Comparison of ENCODE assay signal across 11 cellular contexts in the genomic region with DNA sequence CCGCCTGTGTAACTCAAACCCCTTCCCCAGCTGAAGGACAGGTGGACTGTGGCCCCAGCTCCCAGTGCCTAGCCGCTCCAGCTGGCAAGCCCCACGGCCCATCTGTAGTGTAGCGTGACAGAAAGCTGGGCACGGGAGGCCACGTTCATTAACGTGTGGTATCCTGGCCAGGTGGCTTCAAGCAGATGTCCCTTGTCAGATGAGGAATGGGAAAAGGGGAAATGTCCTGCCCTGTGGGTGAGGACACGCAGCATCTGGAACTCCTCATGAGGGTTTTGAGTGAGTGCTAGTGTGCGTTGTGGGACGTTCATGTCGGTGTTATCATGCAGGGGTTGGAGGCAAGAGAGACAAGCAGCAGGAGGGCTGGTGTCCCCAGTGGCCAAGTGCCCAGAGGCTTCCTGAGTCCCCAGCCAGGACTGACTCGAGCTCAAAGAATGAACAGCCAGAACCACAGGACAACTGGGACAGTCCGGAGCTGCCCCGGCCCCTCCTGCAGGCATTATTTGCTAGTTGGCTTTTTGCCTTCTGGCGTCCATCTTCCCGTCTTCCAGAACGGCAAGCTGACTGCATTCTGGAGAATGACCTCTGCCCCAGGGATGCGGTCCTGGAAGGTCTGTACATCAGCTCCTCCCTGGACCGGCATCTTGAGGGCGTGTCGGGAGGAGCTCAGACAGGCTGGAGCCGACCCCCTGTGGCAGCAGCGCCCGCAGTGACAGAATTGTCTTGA. TPM values are rescaled to one million over a fixed set of nuclear protein-coding genes. Genes with fewer than 3 reads are reported as not detected.
DNase-seq lines count a peak whose midpoint lies in the region; ATAC-seq and TF ChIP-seq lines count a peak whose summit lies in the region.
"Had no signal": no experiment of that assay in that cellular context is flagged by ENCODE, and none has a peak within 500 bp of the region (broad histone marks: within the 10 kb centered on the region; RNA-seq: fewer than 3 reads in every experiment).

No MANE protein-coding gene starts in this region.

- TF ChIP-seq CTCF in HEK293 (tag by site-specific recombination; IDR thresholded peaks at IDR 0.05) (no peak), astrocyte of the spinal cord (IDR thresholded peaks at IDR 0.05; ENCODE audit: low read depth, low read length) (no peak), lung (IDR thresholded peaks at IDR 0.05; ENCODE audit: control extremely low read depth, extremely low read depth) (no peak)

- H3K27ac Mint-ChIP-seq in activated T-cell treated with anti-CD3 and anti-CD28 coated beads, Interleukin-2, amount 50 U/mL, for 72 hours, result no peak overlapping the region
- H3K27ac Mint-ChIP-seq: activated B cell treated with CpG ODN at 0.5 μM for 24 hours had no signal

- H3K4me3 ChIP-seq in HEK293 (ENCODE audit: low read depth, low read length) (no peak overlapping the region), astrocyte of the spinal cord (ENCODE audit: low read depth, low read length) (no peak overlapping the region), lung (no peak overlapping the region)

- WGBS in lung, 2 donors, result 58 to 77% methylated on average over 24 of the region's 24 CpGs

- H3K27me3 ChIP-seq in lung (ENCODE audit: control insufficient read depth, insufficient read depth), result no peaks in the 10 kb centered on the region

- H3K27ac ChIP-seq in HEK293 (ENCODE audit: extremely low read depth, low read depth, low read length) (no peak overlapping the region), lung (ENCODE audit: low read depth in 1 of 2, low read length in 1 of 2) (peak overlapping the region; percentile 49 to 78)

- in situ Hi-C loops in ACHN (cut with HindIII; ENCODE audit: low pct_ligation_motif_present, low pct_unique_long_range_greater_than_20kb, low sequenced_read_pairs), result no loop called here
- in situ Hi-C loops in astrocyte of the spinal cord (cut with HindIII; ENCODE audit: low sequenced_read_pairs), result no loop called here

- POLR2A ChIA-PET in HEK293 (lab: Yijun Ruan, JAX), result interaction anchor here (1.1 to 1.5 kb wide), 2 partner anchors 12 to 19 kb away, joined by 3 to 7 read pairs; a partner anchor contains a TSS

- CTCF ChIA-PET in HEK293 (lab: Yijun Ruan, JAX), result interaction anchor here (0.7 to 2.1 kb wide), 3 partner anchors 12 to 153 kb away, joined by 3 to 10 read pairs (median 4); no protein-coding TSS in a partner anchor

- no peaks in the 10 kb centered on the region for H3K9me3 Mint-ChIP-seq in activated T-cell treated with anti-CD3 and anti-CD28 coated beads, Interleukin-2, amount 50 U/mL, for 72 hours
- H3K9me3 Mint-ChIP-seq: activated B cell treated with CpG ODN at 0.5 μM for 24 hours, naive B cell had no signal

- H3K4me1 Mint-ChIP-seq in activated T-cell treated with anti-CD3 and anti-CD28 coated beads, Interleukin-2, amount 50 U/mL, for 72 hours (ENCODE audit: low read depth), result peaks cover 25% of the 10 kb centered on the region

- no peaks in the 10 kb centered on the region for H3K4me1 ChIP-seq in HEK293 (ENCODE audit: control insufficient read depth, insufficient read depth, low read length)
- H3K4me1 ChIP-seq in lung (ENCODE audit: control insufficient read depth in 2 of 2, insufficient read depth in 2 of 2, low read length in 2 of 2), result peaks cover 0 to 9% of the 10 kb centered on the region in 2 donors

- peak; percentile 4 for ATAC-seq in lung (ENCODE audit: insufficient read depth, low FRiP score)
- ATAC-seq in activated T-cell treated with anti-CD3 and anti-CD28 coated beads, Interleukin-2, amount 50 U/mL, for 72 hours (replicated peaks in 1 of 2), result no peak

- peaks cover 2 to 9% of the 10 kb centered on the region in 2 donors for H3K36me3 Mint-ChIP-seq in activated T-cell treated with anti-CD3 and anti-CD28 coated beads, Interleukin-2, amount 50 U/mL, for 72 hours (ENCODE audit: insufficient read depth in 2 of 2)

- H3K9me3 ChIP-seq in HEK293 (ENCODE audit: control insufficient read depth, insufficient read depth, low read depth, low read length) (no peaks in the 10 kb centered on the region), lung (ENCODE audit: control insufficient read depth in 2 of 2, insufficient read depth in 1 of 2, low read length in 1 of 2) (no peaks in the 10 kb centered on the region)

- H3K36me3 ChIP-seq in HEK293 (ENCODE audit: control insufficient read depth in 2 of 2, insufficient read depth in 1 of 2, low read length in 2 of 2) (peaks cover 0 to 36% of the 10 kb centered on the region in 2 experiments; a peak in 2 of 3 replicates), lung (ENCODE audit: control insufficient read depth in 2 of 2, insufficient read depth in 2 of 2, low read length in 2 of 2) (peaks cover 0 to 41% of the 10 kb centered on the region in 2 donors)

- DNase-seq in ACHN, result peak; percentile 24
- DNase-seq in astrocyte of the spinal cord (ENCODE audit: low read depth, low spot score), result peak; percentile 54
- no peak for DNase-seq in lung (ENCODE audit: low spot score)
- no peak for DNase-seq in effector CD4-positive, alpha-beta T cell
- no peak for DNase-seq in DMS153 treated with DMSO at 0.1 percent for 48 hours (lab: John Stamatoyannopoulos, UW; ENCODE audit: unreplicated experiment)
- DNase-seq in activated T-cell treated with anti-CD3 and anti-CD28 coated beads, Interleukin-2, amount 50 U/mL, for 72 hours, result no peak
- DNase-seq in NCI-H1105 (lab: John Stamatoyannopoulos, UW), result no peak
- DNase-seq: activated B cell treated with CpG ODN at 0.5 μM for 24 hours, naive B cell, NCI-H146 had no signal

- no peak overlapping the region for H3K4me3 Mint-ChIP-seq in activated T-cell treated with anti-CD3 and anti-CD28 coated beads, Interleukin-2, amount 50 U/mL, for 72 hours
- H3K4me3 Mint-ChIP-seq: activated B cell treated with CpG ODN at 0.5 μM for 24 hours had no signal

- H3K27me3 Mint-ChIP-seq in activated T-cell treated with anti-CD3 and anti-CD28 coated beads, Interleukin-2, amount 50 U/mL, for 72 hours (ENCODE audit: low read depth), result no peaks in the 10 kb centered on the region
- H3K27me3 Mint-ChIP-seq: activated B cell treated with CpG ODN at 0.5 μM for 24 hours, naive B cell had no signal

TF ChIP-seq in HEK293, 187 proteins besides CTCF, POLR2A, EP300 and RAD21:
- TF ChIP-seq ZNF585B (tag by site-specific recombination; IDR thresholded peaks at IDR 0.05) (no peak), ZNF76 (tag by site-specific recombination; IDR thresholded peaks at IDR 0.05; ENCODE audit: borderline replicate concordance, low read depth) (no peak), ZNF600 (tag by site-specific recombination; IDR thresholded peaks at IDR 0.05) (0 out of 2 replicates have a peak, but pooled peaks have one; percentile 37), ZIC2 (tag by site-specific recombination; IDR thresholded peaks at IDR 0.05) (0 out of 2 replicates have a peak, but pooled peaks have one; percentile 13)

RNA-seq across cellular contexts. Expression of a gene that starts 19.3 kb away (rescaled TPM):
- total RNA-seq in lung, result 1 to 10 TPM; 4.6 to 7.0 TPM
- polyA plus RNA-seq in lung, result 1 to 10 TPM; 2.6 to 4.8 TPM
- 10 to 100 TPM; 12.8 to 16.2 TPM for total RNA-seq in activated T-cell treated with anti-CD3 and anti-CD28 coated beads, Interleukin-2, amount 50 U/mL, for 72 hours

RNA-seq across cellular contexts. Expression of a gene that starts 45.9 kb away (rescaled TPM):
- 10 to 100 TPM; 37.4 to 59.1 TPM for total RNA-seq in lung
- polyA plus RNA-seq in lung, result 10 to 100 TPM; 55.4 to 75.4 TPM
- 100 to 1,000 TPM; 119 to 165 TPM for total RNA-seq in activated T-cell treated with anti-CD3 and anti-CD28 coated beads, Interleukin-2, amount 50 U/mL, for 72 hours

Comparison
In these comparisons a context has a peak if more than half of its experiments do, and no peak if none do; other contexts are left out.
1. DNase-seq: peak in ACHN (single experiment) and astrocyte of the spinal cord (single experiment); none in lung (single experiment), effector CD4-positive, alpha-beta T cell (single experiment), DMS153 treated with DMSO at 0.1 percent for 48 hours (single experiment), activated T-cell treated with anti-CD3 and anti-CD28 coated beads, Interleukin-2, amount 50 U/mL, for 72 hours (0 of 2) and NCI-H1105 (single experiment).